8 cellular contexts compared by ENCODE assay signal in genomic region chrX:15675490-15675921, GRCh38. TPM values are rescaled to one million over a fixed set of nuclear protein-coding genes. Genes with fewer than 3 reads are reported as not detected.
DNase-seq lines count a peak whose midpoint lies in the region; ATAC-seq, FAIRE-seq and TF ChIP-seq lines count a peak whose summit lies in the region.

No MANE protein-coding gene starts in this region.

- no peak overlapping the region for H3K4me3 Mint-ChIP-seq in activated CD8-positive, alpha-beta T cell treated with anti-CD3 and anti-CD28 coated beads, Interleukin-2, amount 10 ng/mL, durations not matched to agents 7 days and 5 days

- ATAC-seq in HG03378 (IDR thresholded peaks at IDR 0.05; ENCODE audit: unreplicated experiment) = peak; percentile 68
- ATAC-seq in activated CD8-positive, alpha-beta T cell treated with anti-CD3 and anti-CD28 coated beads, Interleukin-2, amount 10 ng/mL, durations not matched to agents 7 days and 5 days = peak; percentile 56

- TF ChIP-seq CTCF in endothelial cell of umbilical vein (IDR thresholded peaks at IDR 0.05; ENCODE audit: extremely low read depth in 1 of 2, insufficient read depth in 1 of 2, low read depth in 1 of 2, low read length in 2 of 2) = no peak

- intact Hi-C loops in endothelial cell of umbilical vein (cut with micrococcal nuclease) = loop anchor here (1.0 to 2.0 kb wide), 2 partner anchors 205 to 340 kb away; partner anchors contain the start of gene PIGA

- H3K27ac Mint-ChIP-seq in activated CD8-positive, alpha-beta T cell treated with anti-CD3 and anti-CD28 coated beads, Interleukin-2, amount 10 ng/mL, durations not matched to agents 7 days and 5 days = no peak overlapping the region

- dilution Hi-C loops in endothelial cell of umbilical vein (cut with MboI; ENCODE audit: extremely low pct_ligation_motif_present, low sequenced_read_pairs) = no loop called here

- peak overlapping the region; percentile 87 to 98 (median 95) for H3K4me2 ChIP-seq in BLaER1 treated with 17β-estradiol and CSF1 and Interleukin-3, amounts not matched to agents 10 nM and 100 nM
- H3K4me2 ChIP-seq in endothelial cell of umbilical vein (ENCODE audit: insufficient read depth, low read length) = no peak overlapping the region

- H3K79me2 ChIP-seq in endothelial cell of umbilical vein (ENCODE audit: control insufficient read depth, insufficient read depth, low read length) = peaks cover 23% of the 10 kb centered on the region

- CTCF ChIA-PET in activated CD8-positive, alpha-beta T cell treated with anti-CD3 and anti-CD28 coated beads, Interleukin-2, amount 10 ng/mL, durations not matched to agents 7 days and 5 days (lab: Charles Lee) = no interaction called here
- CTCF ChIA-PET in endothelial cell of umbilical vein (lab: Charles Lee) = no interaction called here

- H3K4me3 ChIP-seq in BLaER1 treated with 17β-estradiol and CSF1 and Interleukin-3, amounts not matched to agents 10 nM and 100 nM = peak overlapping the region; percentile 72 to 92 (median 82)
- H3K4me3 ChIP-seq in endothelial cell of umbilical vein (replicated peaks in 1 of 3; ENCODE audit: insufficient read depth in 1 of 3, low read depth in 1 of 3, low read length in 3 of 3) = peak overlapping the region; percentile 1 to 78 (median 71)
- peak overlapping the region; percentile 91 to 95 for H3K4me3 ChIP-seq in muscle layer of colon (ENCODE audit: low read depth in 1 of 2, low read length in 2 of 2)

- peaks cover 27 to 48% (median 38%) of the 10 kb centered on the region in 11 experiments for H3K27me3 ChIP-seq in BLaER1 treated with 17β-estradiol and CSF1 and Interleukin-3, amounts not matched to agents 10 nM and 100 nM
- H3K27me3 ChIP-seq in endothelial cell of umbilical vein (ENCODE audit: control insufficient read depth in 2 of 2, insufficient read depth in 2 of 2, low read length in 2 of 2) (no peaks in the 10 kb centered on the region), muscle layer of colon (ENCODE audit: control insufficient read depth in 1 of 2, insufficient read depth in 2 of 2, low read length in 2 of 2) (no peaks in the 10 kb centered on the region)

- POLR2A ChIA-PET in activated CD8-positive, alpha-beta T cell treated with anti-CD3 and anti-CD28 coated beads, Interleukin-2, amount 10 ng/mL, durations not matched to agents 7 days and 5 days (lab: Charles Lee) = interaction anchor here (0.6 to 3.2 kb wide), 4 partner anchors 63 to 115 kb away, joined by 3 to 16 read pairs (median 5); partner anchors contain the start of gene CA5B
- POLR2A ChIA-PET in endothelial cell of umbilical vein (lab: Charles Lee) = no interaction called here

- BruUV-seq in endothelial cell of umbilical vein (replicated peaks; lab: Mats Ljungman, UMichigan) = no TSS peak

- peaks cover 10 to 53% (median 45%) of the 10 kb centered on the region in 11 experiments; a peak in 21 of 22 replicates for H4K20me1 ChIP-seq in BLaER1 treated with 17β-estradiol and CSF1 and Interleukin-3, amounts not matched to agents 10 nM and 100 nM
- no peaks in the 10 kb centered on the region for H4K20me1 ChIP-seq in endothelial cell of umbilical vein (replicated peaks; ENCODE audit: control insufficient read depth, extremely low read depth, insufficient read depth, low read length)

- H3K4me1 ChIP-seq in BLaER1 treated with 17β-estradiol and CSF1 and Interleukin-3, amounts not matched to agents 10 nM and 100 nM = peaks cover 20 to 50% (median 36%) of the 10 kb centered on the region in 10 experiments
- peaks cover 12% of the 10 kb centered on the region for H3K4me1 ChIP-seq in endothelial cell of umbilical vein (ENCODE audit: control insufficient read depth, extremely low read depth, insufficient read depth, low read length)
- H3K4me1 ChIP-seq in muscle layer of colon (ENCODE audit: insufficient read depth, low read length) = peaks cover 23% of the 10 kb centered on the region

- peaks cover 21% of the 10 kb centered on the region for H3K4me1 Mint-ChIP-seq in activated CD8-positive, alpha-beta T cell treated with anti-CD3 and anti-CD28 coated beads, Interleukin-2, amount 10 ng/mL, durations not matched to agents 7 days and 5 days (ENCODE audit: low read depth)

- DNase-seq in GM19240 (ENCODE audit: insufficient read length, low spot score) = peak; percentile 26
- DNase-seq in NCI-H524 treated with DMSO at 0.1 percent for 48 hours (lab: John Stamatoyannopoulos, UW) = peak; percentile 56
- DNase-seq in activated CD8-positive, alpha-beta T cell treated with anti-CD3 and anti-CD28 coated beads, Interleukin-2, amount 10 ng/mL, durations not matched to agents 7 days and 5 days = peak; percentile 81
- DNase-seq in endothelial cell of umbilical vein (ENCODE audit: low read depth, low spot score) = no peak
- peak; percentile 60 to 74 for DNase-seq in stimulated activated CD8-positive, alpha-beta memory T cell treated with anti-CD3 and anti-CD28 coated beads, Interleukin-7, amount 100 ng/mL, for 1 hour (ENCODE audit: low read depth in 2 of 2)

- H3K9me1 ChIP-seq in endothelial cell of umbilical vein (replicated peaks; ENCODE audit: control insufficient read depth, extremely low read depth, insufficient read depth, low read length) = no peaks in the 10 kb centered on the region

- peak overlapping the region; percentile 85 to 97 (median 89) for H3K27ac ChIP-seq in BLaER1 treated with 17β-estradiol and CSF1 and Interleukin-3, amounts not matched to agents 10 nM and 100 nM
- H3K27ac ChIP-seq in endothelial cell of umbilical vein (ENCODE audit: insufficient read depth, low read depth, low read length) (peak overlapping the region; percentile 48), muscle layer of colon (ENCODE audit: low read depth, low read length) (peak overlapping the region; percentile 99)

- peaks cover 0 to 6% (median 0%) of the 10 kb centered on the region in 11 experiments; a peak in 1 of 22 replicates for H3K9me3 ChIP-seq in BLaER1 treated with 17β-estradiol and CSF1 and Interleukin-3, amounts not matched to agents 10 nM and 100 nM (replicated peaks in 1 of 11)
- H3K9me3 ChIP-seq in endothelial cell of umbilical vein (replicated peaks; ENCODE audit: control insufficient read depth, insufficient read depth, low read length) (no peaks in the 10 kb centered on the region), muscle layer of colon (ENCODE audit: low read length) (no peaks in the 10 kb centered on the region)

- no peak for FAIRE-seq in endothelial cell of umbilical vein (lab: Jason Lieb, UNC)

- peaks cover 5% of the 10 kb centered on the region for H3K36me3 Mint-ChIP-seq in activated CD8-positive, alpha-beta T cell treated with anti-CD3 and anti-CD28 coated beads, Interleukin-2, amount 10 ng/mL, durations not matched to agents 7 days and 5 days (ENCODE audit: low read depth)

- H3K9me3 Mint-ChIP-seq in activated CD8-positive, alpha-beta T cell treated with anti-CD3 and anti-CD28 coated beads, Interleukin-2, amount 10 ng/mL, durations not matched to agents 7 days and 5 days (ENCODE audit: insufficient read depth) = no peaks in the 10 kb centered on the region

- peak overlapping the region; percentile 84 to 94 (median 89) for H3K9ac ChIP-seq in BLaER1 treated with 17β-estradiol and CSF1 and Interleukin-3, amounts not matched to agents 10 nM and 100 nM
- H3K9ac ChIP-seq in endothelial cell of umbilical vein (replicated peaks; ENCODE audit: extremely low read depth, insufficient read depth, low read length) (peak overlapping the region; percentile 64), muscle layer of colon (ENCODE audit: low read length) (peak overlapping the region; percentile 79)

- peak overlapping the region; percentile 22 for H2AFZ ChIP-seq in endothelial cell of umbilical vein (ENCODE audit: low read depth, low read length)

- peaks cover 3% of the 10 kb centered on the region for H3K27me3 Mint-ChIP-seq in activated CD8-positive, alpha-beta T cell treated with anti-CD3 and anti-CD28 coated beads, Interleukin-2, amount 10 ng/mL, durations not matched to agents 7 days and 5 days (ENCODE audit: low read depth)

- peaks cover 0 to 17% (median 10%) of the 10 kb centered on the region in 11 experiments; a peak in 13 of 22 replicates for H3K36me3 ChIP-seq in BLaER1 treated with 17β-estradiol and CSF1 and Interleukin-3, amounts not matched to agents 10 nM and 100 nM
- H3K36me3 ChIP-seq in endothelial cell of umbilical vein (ENCODE audit: control insufficient read depth in 2 of 2, extremely low read depth in 1 of 2, insufficient read depth in 2 of 2, low read length in 2 of 2) (peaks cover 0 to 2% of the 10 kb centered on the region in 2 experiments), muscle layer of colon (ENCODE audit: insufficient read depth, low read length) (peaks cover 9% of the 10 kb centered on the region)

- no peak for TF ChIP-seq POLR2A in endothelial cell of umbilical vein (IDR thresholded peaks at IDR 0.05; ENCODE audit: low read depth, low read length)

TF ChIP-seq in endothelial cell of umbilical vein, 7 proteins besides CTCF, POLR2A, EP300 and RAD21:
- TF ChIP-seq MAX (IDR thresholded peaks at IDR 0.05; ENCODE audit: insufficient read depth, insufficient read length) = no peak
- no peak for TF ChIP-seq MYC (IDR thresholded peaks at IDR 0.05; ENCODE audit: low read depth, low read length)
- TF ChIP-seq JUN (IDR thresholded peaks at IDR 0.05; ENCODE audit: borderline replicate concordance, insufficient read depth, insufficient read length, low read depth) = no peak
- peak; percentile 9 for TF ChIP-seq POLR2AphosphoS5 (IDR thresholded peaks at IDR 0.05; ENCODE audit: insufficient read depth, low read depth, low read length)

RNA-seq across cellular contexts. Expression of gene CLTRN, which starts 10.9 kb away (rescaled TPM):
- total RNA-seq in activated CD8-positive, alpha-beta T cell treated with anti-CD3 and anti-CD28 coated beads, Interleukin-2, amount 10 ng/mL, durations not matched to agents 7 days and 5 days = not detected
- total RNA-seq in endothelial cell of umbilical vein = not detected in 2 replicates
- 0.04 TPM in 1 of 2 replicates, not detected in the other for polyA plus RNA-seq in endothelial cell of umbilical vein
- polyA plus RNA-seq in endothelial cell of umbilical vein (2011; cell fraction: cytosol; rRNA removed) = 0.05 and 0.08 TPM in 2 replicates
- polyA plus RNA-seq in endothelial cell of umbilical vein (2011; cell fraction: nucleus; rRNA removed) = 0.18 and 0.36 TPM in 2 replicates
- polyA plus RNA-seq in endothelial cell of umbilical vein (2012) = 0.19 TPM in 1 of 2 replicates, not detected in the other
- not detected in 2 replicates for polyA minus RNA-seq in endothelial cell of umbilical vein
- polyA minus RNA-seq in endothelial cell of umbilical vein (2011; cell fraction: cytosol; rRNA and poly(A)+ RNA removed) = not detected
- not detected in 2 replicates for polyA minus RNA-seq in endothelial cell of umbilical vein (2011; cell fraction: nucleus; rRNA and poly(A)+ RNA removed)

Comparison
In these comparisons a context has a peak if more than half of its experiments do, and no peak if none do; other contexts are left out.
1. H3K27ac ChIP-seq: peak in every context shown above with its lines; median percentile 99 in muscle layer of colon; 89 in BLaER1 treated with 17β-estradiol and CSF1 and Interleukin-3, amounts not matched to agents 10 nM and 100 nM; 48 in endothelial cell of umbilical vein.